31 cellular contexts compared by ENCODE assay signal in genomic region chr1:231027136-231027925, GRCh38. TPM values are rescaled to one million over a fixed set of nuclear protein-coding genes. Genes with fewer than 3 reads are reported as not detected.
DNase-seq lines count a peak whose midpoint lies in the region; ATAC-seq and TF ChIP-seq lines count a peak whose summit lies in the region.
"Had no signal": no experiment of that assay in that cellular context is flagged by ENCODE, and none has a peak within 500 bp of the region (broad histone marks: within the 10 kb centered on the region; RNA-seq: fewer than 3 reads in every experiment).

No MANE protein-coding gene starts in this region.

- no peaks in the 10 kb centered on the region for H3K9me3 ChIP-seq in neuronal stem cell (replicated peaks in 1 of 2; ENCODE audit: control insufficient read depth in 2 of 2, insufficient read depth in 1 of 2, low read depth in 1 of 2, low read length in 2 of 2)
- H3K9me3 ChIP-seq in ovary = no peaks in the 10 kb centered on the region
- H3K9me3 ChIP-seq in spleen = no peaks in the 10 kb centered on the region
- H3K9me3 ChIP-seq: breast epithelium, MG63, Peyer's patch, psoas muscle, testis, vagina had no signal

- no peaks in the 10 kb centered on the region for H3K9me3 Mint-ChIP-seq in activated T-helper 17 cell treated with anti-CD3 and anti-CD28 coated beads, Interleukin-2, amount 50 U/mL, for 72 hours
- H3K9me3 Mint-ChIP-seq: activated CD8-positive, alpha-beta T cell treated with anti-CD3 and anti-CD28 coated beads for 36 hours; activated naive CD4-positive, alpha-beta T cell treated with anti-CD3 and anti-CD28 coated beads, Interleukin-2, amount 50 U/mL, for 24 hours; activated T-helper 1 cell treated with anti-CD3 and anti-CD28 coated beads, Interleukin-12 subunit alpha, Interleukin-12 subunit beta, Interleukin-2, Interleukin-4 antibody, amounts not matched to agents 30 ng/mL and 10 ng/mL and 1 ng/mL, durations not matched to agents 14 hours and 24 hours and 36 hours; naive B cell had no signal

- no peak overlapping the region for H4K91ac ChIP-seq in neuronal stem cell (ENCODE audit: low read depth, low read length, poor library complexity)

- H2BK5ac ChIP-seq in neuronal stem cell (ENCODE audit: low read length) = no peak overlapping the region

- intact Hi-C loops in ovary (cut with DNase I) (no loop called here), spleen (cut with DNase I; ENCODE audit: low total_unique reads) (no loop called here)

- no peak overlapping the region for H3K4me3 ChIP-seq in fibroblast of villous mesenchyme (ENCODE audit: low read depth, low read length)
- no peak overlapping the region for H3K4me3 ChIP-seq in neuronal stem cell (ENCODE audit: low read length in 2 of 2)
- no peak overlapping the region for H3K4me3 ChIP-seq in ovary
- no peak overlapping the region for H3K4me3 ChIP-seq in spleen
- H3K4me3 ChIP-seq: breast epithelium, MG63, Peyer's patch, psoas muscle, testis, vagina had no signal

- no peak overlapping the region for H3K4ac ChIP-seq in neuronal stem cell (ENCODE audit: low read length)

- no peak overlapping the region for H3K27ac ChIP-seq in neuronal stem cell (replicated peaks; ENCODE audit: low read length)
- no peak overlapping the region for H3K27ac ChIP-seq in ovary
- no peak overlapping the region for H3K27ac ChIP-seq in spleen
- H3K27ac ChIP-seq: breast epithelium, HL-60, KMS-11, Peyer's patch, psoas muscle, testis, vagina had no signal

- H2AFZ ChIP-seq in neuronal stem cell (ENCODE audit: low read length) = no peak overlapping the region

- TF ChIP-seq POLR2A in ovary (IDR thresholded peaks at IDR 0.05) = no peak
- TF ChIP-seq POLR2A in spleen (IDR thresholded peaks at IDR 0.05) = no peak

- no peak overlapping the region for H2BK15ac ChIP-seq in neuronal stem cell (ENCODE audit: low read length)

- no peaks in the 10 kb centered on the region for H3K27me3 ChIP-seq in neuronal stem cell (ENCODE audit: control insufficient read depth in 3 of 3, insufficient read depth in 3 of 3, low read depth in 1 of 3, low read length in 3 of 3)
- no peaks in the 10 kb centered on the region for H3K27me3 ChIP-seq in ovary
- no peaks in the 10 kb centered on the region for H3K27me3 ChIP-seq in spleen (replicated peaks in 1 of 7)
- H3K27me3 ChIP-seq: breast epithelium, MG63, Peyer's patch, testis, vagina had no signal

- no peak overlapping the region for H2BK120ac ChIP-seq in neuronal stem cell (ENCODE audit: low read depth, low read length)

- H3K4me1 ChIP-seq in neuronal stem cell (ENCODE audit: control insufficient read depth in 2 of 2, insufficient read depth in 1 of 2, low read depth in 1 of 2, low read length in 2 of 2) = peaks cover 0 to 2% of the 10 kb centered on the region in 2 donors
- H3K4me1 ChIP-seq in ovary (ENCODE audit: insufficient read depth) = no peaks in the 10 kb centered on the region
- H3K4me1 ChIP-seq in spleen = peaks cover 0 to 39% (median 10%) of the 10 kb centered on the region in 6 donors
- H3K4me1 ChIP-seq: breast epithelium, Peyer's patch, psoas muscle, testis had no signal

- peaks cover 5% of the 10 kb centered on the region for H3K36me3 Mint-ChIP-seq in activated T-helper 17 cell treated with anti-CD3 and anti-CD28 coated beads, Interleukin-2, amount 50 U/mL, for 72 hours (ENCODE audit: low read depth)
- H3K36me3 Mint-ChIP-seq: naive B cell had no signal

- H3K27ac Mint-ChIP-seq in activated T-helper 17 cell treated with anti-CD3 and anti-CD28 coated beads, Interleukin-2, amount 50 U/mL, for 72 hours = peak overlapping the region; percentile 31
- H3K27ac Mint-ChIP-seq: activated CD8-positive, alpha-beta T cell treated with anti-CD3 and anti-CD28 coated beads for 36 hours; activated T-helper 1 cell treated with anti-CD3 and anti-CD28 coated beads, Interleukin-12 subunit alpha, Interleukin-12 subunit beta, Interleukin-2, Interleukin-4 antibody, amounts not matched to agents 30 ng/mL and 10 ng/mL and 1 ng/mL, durations not matched to agents 14 hours and 24 hours and 36 hours had no signal

- no peaks in the 10 kb centered on the region for H3K27me3 Mint-ChIP-seq in activated T-helper 17 cell treated with anti-CD3 and anti-CD28 coated beads, Interleukin-2, amount 50 U/mL, for 72 hours
- H3K27me3 Mint-ChIP-seq: activated CD8-positive, alpha-beta T cell treated with anti-CD3 and anti-CD28 coated beads for 36 hours; activated naive CD4-positive, alpha-beta T cell treated with anti-CD3 and anti-CD28 coated beads, Interleukin-2, amount 50 U/mL, for 24 hours had no signal

- no peak overlapping the region for H3K18ac ChIP-seq in neuronal stem cell (ENCODE audit: low read length)

- H3K36me3 ChIP-seq in neuronal stem cell (replicated peaks in 1 of 2; ENCODE audit: control insufficient read depth in 2 of 2, insufficient read depth in 2 of 2, low read length in 2 of 2) = no peaks in the 10 kb centered on the region
- no peaks in the 10 kb centered on the region for H3K36me3 ChIP-seq in ovary
- peaks cover 0 to 15% (median 0%) of the 10 kb centered on the region in 6 donors for H3K36me3 ChIP-seq in spleen
- H3K36me3 ChIP-seq: breast epithelium, MG63, Peyer's patch, vagina had no signal

- DNase-seq in CD1c-positive myeloid dendritic cell (ENCODE audit: extremely low spot score) (peak; percentile 54), fibroblast of villous mesenchyme (ENCODE audit: low read depth) (peak; percentile 77), neuronal stem cell (ENCODE audit: low spot score) (no peak), ovary (no peak), spleen (no peak), NCI-H226 (no peak)
- DNase-seq: activated CD4-positive, alpha-beta T cell treated with anti-CD3 and anti-CD28 coated beads for 1 hour; activated CD8-positive, alpha-beta memory T cell treated with anti-CD3 and anti-CD28 coated beads, Interleukin-2, amount 50 U/mL, for 48 hours; activated CD8-positive, alpha-beta T cell treated with anti-CD3 and anti-CD28 coated beads for 36 hours; DMS153; H7; MG63; midbrain; naive B cell; NCI-H1105 treated with DMSO at 0.1 percent for 48 hours; NCI-H187 treated with DMSO at 0.1 percent for 48 hours; NCI-H2171; nucleus accumbens; Peyer's patch; psoas muscle; SHP77 treated with DMSO at 0.1 percent for 48 hours; stimulated activated naive CD4-positive, alpha-beta T cell; testis had no signal

- no peak overlapping the region for H3K14ac ChIP-seq in neuronal stem cell (ENCODE audit: low read length)

- no peak overlapping the region for H3K4me3 Mint-ChIP-seq in activated T-helper 17 cell treated with anti-CD3 and anti-CD28 coated beads, Interleukin-2, amount 50 U/mL, for 72 hours
- H3K4me3 Mint-ChIP-seq: activated CD8-positive, alpha-beta T cell treated with anti-CD3 and anti-CD28 coated beads for 36 hours; activated naive CD4-positive, alpha-beta T cell treated with anti-CD3 and anti-CD28 coated beads, Interleukin-2, amount 50 U/mL, for 24 hours; activated T-helper 1 cell treated with anti-CD3 and anti-CD28 coated beads, Interleukin-12 subunit alpha, Interleukin-12 subunit beta, Interleukin-2, Interleukin-4 antibody, amounts not matched to agents 30 ng/mL and 10 ng/mL and 1 ng/mL, durations not matched to agents 14 hours and 24 hours and 36 hours; naive B cell had no signal

- H3K9ac ChIP-seq in neuronal stem cell (ENCODE audit: low read depth, low read length, poor library complexity) = peak overlapping the region; percentile 30
- H3K9ac ChIP-seq: KMS-11 had no signal

- H3K4me1 Mint-ChIP-seq in activated T-helper 17 cell treated with anti-CD3 and anti-CD28 coated beads, Interleukin-2, amount 50 U/mL, for 72 hours = peaks cover 11% of the 10 kb centered on the region

- H4K8ac ChIP-seq in neuronal stem cell (ENCODE audit: low read depth, low read length) = no peak overlapping the region

- no peak overlapping the region for H2BK12ac ChIP-seq in neuronal stem cell (ENCODE audit: low read length)

- TF ChIP-seq EP300 in ovary (IDR thresholded peaks at IDR 0.05) = no peak

- no peak overlapping the region for H3K23ac ChIP-seq in neuronal stem cell (ENCODE audit: low read depth, low read length, poor library complexity)

- WGBS in neuronal stem cell (ENCODE audit: extremely low coverage in 2 of 2, insufficient read length in 2 of 2, insufficient replicate concordance in 1 of 2), 2 donors = no CpG with 5 or more reads among the region's 23 CpGs
- WGBS in ovary, 3 donors = 87 to 94% (median 90%) methylated on average over 23 of the region's 23 CpGs
- 78 to 90% (median 82%) methylated on average over 21 to 23 of the region's 23 CpGs for WGBS in spleen, 5 donors

- H3K79me1 ChIP-seq in neuronal stem cell (ENCODE audit: low read depth, low read length) = no peaks in the 10 kb centered on the region

- TF ChIP-seq CTCF in fibroblast of villous mesenchyme (IDR thresholded peaks at IDR 0.05; ENCODE audit: insufficient read depth, low read depth, low read length) (no peak), ovary (IDR thresholded peaks at IDR 0.05) (no peak), spleen (IDR thresholded peaks at IDR 0.05 in 8 of 11, conservative IDR thresholded peaks at IDR 0.05 in 3 of 11) (no peak)

- no peak overlapping the region for H2AK5ac ChIP-seq in neuronal stem cell (ENCODE audit: low read depth, low read length)

- no peak for ATAC-seq in activated T-helper 17 cell treated with anti-CD3 and anti-CD28 coated beads, Interleukin-2, amount 50 U/mL, for 72 hours (replicated peaks)
- no peak for ATAC-seq in HG02885 (IDR thresholded peaks at IDR 0.05; ENCODE audit: poor library complexity, unreplicated experiment)
- ATAC-seq: activated CD8-positive, alpha-beta T cell treated with anti-CD3 and anti-CD28 coated beads for 36 hours; psoas muscle had no signal

- no peak overlapping the region for H3K4me2 ChIP-seq in neuronal stem cell (ENCODE audit: insufficient read depth, low read length, poor library complexity, severe bottlenecking)
- H3K4me2 ChIP-seq: KMS-11 had no signal

RNA-seq across cellular contexts. Expression of gene FAM89A, which starts 12.7 kb away (rescaled TPM):
- total RNA-seq in activated T-helper 17 cell treated with anti-CD3 and anti-CD28 coated beads, Interleukin-2, amount 50 U/mL, for 72 hours = 10 to 100 TPM; 11.2 to 17.2 TPM
- total RNA-seq in fibroblast of villous mesenchyme = 7.7 and 22.5 TPM in 2 replicates
- polyA plus RNA-seq in neuronal stem cell (2013, experiment 1 of 2) = 8.5 TPM
- polyA plus RNA-seq in neuronal stem cell (2013, experiment 2 of 2) = 7.9 TPM
- total RNA-seq in ovary = 10 to 100 TPM in 4 of 7 donors, 1 to 10 TPM in 3; 7.0 to 18.0 (median 10.8) TPM
- polyA plus RNA-seq in ovary = 1 to 10 TPM; 8.4 to 8.6 TPM
- total RNA-seq in spleen = 10 to 100 TPM; 17.5 to 54.8 (median 38.6) TPM
- polyA plus RNA-seq in spleen = 10 to 100 TPM in 2 of 3 donors, 1 to 10 TPM in 1; 9.8 to 16.2 (median 12.4) TPM

RNA-seq across cellular contexts. Expression of gene ARV1, which starts 48.4 kb away (rescaled TPM):
- 10 to 100 TPM in 1 of 2 donors, 1 to 10 TPM in 1; 8.9 to 15.4 TPM for total RNA-seq in activated T-helper 17 cell treated with anti-CD3 and anti-CD28 coated beads, Interleukin-2, amount 50 U/mL, for 72 hours
- 15.8 and 19.0 TPM in 2 replicates for total RNA-seq in fibroblast of villous mesenchyme
- polyA plus RNA-seq in neuronal stem cell (2013, experiment 1 of 2) = 25.4 TPM
- polyA plus RNA-seq in neuronal stem cell (2013, experiment 2 of 2) = 24.9 TPM
- 10 to 100 TPM in 5 of 7 donors, 1 to 10 TPM in 2; 9.0 to 14.1 (median 12.3) TPM for total RNA-seq in ovary
- polyA plus RNA-seq in ovary = 10 to 100 TPM; 13.1 to 19.2 TPM
- total RNA-seq in spleen = 10 to 100 TPM; 11.8 to 27.4 (median 18.0) TPM
- 10 to 100 TPM; 17.8 to 31.6 (median 19.5) TPM for polyA plus RNA-seq in spleen

RNA-seq across cellular contexts. Expression of gene TTC13, which starts 48.7 kb away (rescaled TPM):
- total RNA-seq in activated T-helper 17 cell treated with anti-CD3 and anti-CD28 coated beads, Interleukin-2, amount 50 U/mL, for 72 hours = 10 to 100 TPM; 13.3 to 22.0 TPM
- total RNA-seq in fibroblast of villous mesenchyme = 15.8 and 18.6 TPM in 2 replicates
- polyA plus RNA-seq in neuronal stem cell (2013, experiment 1 of 2) = 10.5 TPM
- 10.2 TPM for polyA plus RNA-seq in neuronal stem cell (2013, experiment 2 of 2)
- total RNA-seq in ovary = 10 to 100 TPM in 4 of 7 donors, 1 to 10 TPM in 3; 6.4 to 16.5 (median 10.8) TPM
- polyA plus RNA-seq in ovary = 10 to 100 TPM in 1 of 2 donors, 1 to 10 TPM in 1; 4.2 to 15.5 TPM
- 10 to 100 TPM; 27.0 to 86.6 (median 41.2) TPM for total RNA-seq in spleen
- 10 to 100 TPM; 16.2 to 29.5 (median 16.5) TPM for polyA plus RNA-seq in spleen

Comparison
In these comparisons a context has a peak if more than half of its experiments do, and no peak if none do; other contexts are left out.
1. DNase-seq: peak in CD1c-positive myeloid dendritic cell (single experiment) and fibroblast of villous mesenchyme (single experiment); none in neuronal stem cell (single experiment), ovary (0 of 5), spleen (single experiment) and NCI-H226 (single experiment).